ENCODE assay signal across 15 cellular contexts in genomic region chr13:100423375-100423774, GRCh38.
DNase-seq lines count a peak whose midpoint lies in the region; ATAC-seq and TF ChIP-seq lines count a peak whose summit lies in the region.
"Had no signal": no experiment of that assay in that cellular context is flagged by ENCODE, and none has a peak within 500 bp of the region (broad histone marks: within the 10 kb centered on the region; RNA-seq: fewer than 3 reads in every experiment).

No MANE protein-coding gene starts in this region.

- H3K36me3 ChIP-seq in RWPE2 (ENCODE audit: low read depth): no peaks in the 10 kb centered on the region
- H3K36me3 ChIP-seq: HAP-1 had no signal

- H3K4me3 Mint-ChIP-seq in HFFc6: no peak overlapping the region
- H3K4me3 Mint-ChIP-seq: activated CD4-positive, alpha-beta T cell treated with anti-CD3 and anti-CD28 coated beads, Interleukin-2, amount 10 ng/mL, durations not matched to agents 7 days and 5 days had no signal

- peak overlapping the region; percentile 51; the same call in 1 of the 2 replicates for H3K27ac Mint-ChIP-seq in HFFc6
- H3K27ac Mint-ChIP-seq: activated CD4-positive, alpha-beta T cell treated with anti-CD3 and anti-CD28 coated beads, Interleukin-2, amount 10 ng/mL, durations not matched to agents 7 days and 5 days had no signal

- H3K9me3 Mint-ChIP-seq in HFFc6: no peaks in the 10 kb centered on the region

- peaks cover under 1% of the 10 kb centered on the region for H3K36me3 Mint-ChIP-seq in HFFc6 (ENCODE audit: low read depth)

- TF ChIP-seq CTCF in AG10803 (conservative IDR thresholded peaks at IDR 0.05; ENCODE audit: low read length): no peak
- TF ChIP-seq CTCF in HFFc6 (IDR thresholded peaks at IDR 0.05): no peak
- TF ChIP-seq CTCF in RWPE2 (IDR thresholded peaks at IDR 0.05; ENCODE audit: poor library complexity, severe bottlenecking): no peak

- no peaks in the 10 kb centered on the region for H3K27me3 Mint-ChIP-seq in HFFc6 (ENCODE audit: insufficient read depth)
- H3K27me3 Mint-ChIP-seq: activated CD4-positive, alpha-beta T cell treated with anti-CD3 and anti-CD28 coated beads, Interleukin-2, amount 10 ng/mL, durations not matched to agents 7 days and 5 days had no signal

- H3K27me3 ChIP-seq in RWPE2 (ENCODE audit: insufficient read depth, poor library complexity, severe bottlenecking): no peaks in the 10 kb centered on the region

- peaks cover 14% of the 10 kb centered on the region for H3K4me1 Mint-ChIP-seq in HFFc6 (ENCODE audit: low read depth)

- H3K4me1 ChIP-seq in RWPE2 (ENCODE audit: insufficient read depth, poor library complexity, severe bottlenecking): no peaks in the 10 kb centered on the region
- H3K4me1 ChIP-seq: psoas muscle had no signal

- ATAC-seq in RWPE2 (ENCODE audit: low read depth) (0 out of 3 replicates have a peak, but pooled peaks have one; percentile 29), HG02885 (IDR thresholded peaks at IDR 0.05; ENCODE audit: poor library complexity, unreplicated experiment) (no peak), HG03571 (IDR thresholded peaks at IDR 0.05; ENCODE audit: unreplicated experiment) (no peak)
- ATAC-seq: psoas muscle had no signal

- H3K27ac ChIP-seq in RWPE2 (ENCODE audit: poor library complexity, severe bottlenecking): no peak overlapping the region
- H3K27ac ChIP-seq: psoas muscle had no signal

- DNase-seq in AG10803 (ENCODE audit: low read depth) (peak; percentile 25), HFFc6 (no peak), RWPE2 (ENCODE audit: low spot score) (no peak), fibroblast of peridontal ligament (ENCODE audit: extremely low read depth) (peak; percentile 15), iPS-NIHi7 (ENCODE audit: extremely low spot score) (no peak), NCI-H526 treated with DMSO at 0.1 percent for 48 hours (lab: John Stamatoyannopoulos, UW) (no peak)
- DNase-seq: activated CD4-positive, alpha-beta T cell treated with anti-CD3 and anti-CD28 coated beads, Interleukin-2, amount 10 ng/mL, durations not matched to agents 7 days and 5 days; activated gamma-delta T cell treated with Interleukin-2 at 50 U/mL for 16 hours; DMS79; NCI-H1930; psoas muscle; stimulated activated CD4-positive, alpha-beta T cell treated with anti-CD3 and anti-CD28 coated beads, Interleukin-1b, Interleukin-23, amount 100 ng/mL, for 48 hours had no signal

- H3K9me3 ChIP-seq in RWPE2 (ENCODE audit: severe bottlenecking): no peaks in the 10 kb centered on the region
- H3K9me3 ChIP-seq: HAP-1, psoas muscle had no signal

- H3K4me3 ChIP-seq in AG10803 (ENCODE audit: low read length): no peak overlapping the region
- no peak overlapping the region for H3K4me3 ChIP-seq in RWPE2 (ENCODE audit: severe bottlenecking)
- H3K4me3 ChIP-seq: HAP-1, psoas muscle had no signal

Comparison
In these comparisons a context has a peak if more than half of its experiments do, and no peak if none do; other contexts are left out.
1. DNase-seq: peak in AG10803 (single experiment) and fibroblast of peridontal ligament (single experiment); none in HFFc6 (single experiment), RWPE2 (single experiment), iPS-NIHi7 (single experiment) and NCI-H526 treated with DMSO at 0.1 percent for 48 hours (single experiment).